ENCODE assay signal across 8 cellular contexts in the genomic region with DNA sequence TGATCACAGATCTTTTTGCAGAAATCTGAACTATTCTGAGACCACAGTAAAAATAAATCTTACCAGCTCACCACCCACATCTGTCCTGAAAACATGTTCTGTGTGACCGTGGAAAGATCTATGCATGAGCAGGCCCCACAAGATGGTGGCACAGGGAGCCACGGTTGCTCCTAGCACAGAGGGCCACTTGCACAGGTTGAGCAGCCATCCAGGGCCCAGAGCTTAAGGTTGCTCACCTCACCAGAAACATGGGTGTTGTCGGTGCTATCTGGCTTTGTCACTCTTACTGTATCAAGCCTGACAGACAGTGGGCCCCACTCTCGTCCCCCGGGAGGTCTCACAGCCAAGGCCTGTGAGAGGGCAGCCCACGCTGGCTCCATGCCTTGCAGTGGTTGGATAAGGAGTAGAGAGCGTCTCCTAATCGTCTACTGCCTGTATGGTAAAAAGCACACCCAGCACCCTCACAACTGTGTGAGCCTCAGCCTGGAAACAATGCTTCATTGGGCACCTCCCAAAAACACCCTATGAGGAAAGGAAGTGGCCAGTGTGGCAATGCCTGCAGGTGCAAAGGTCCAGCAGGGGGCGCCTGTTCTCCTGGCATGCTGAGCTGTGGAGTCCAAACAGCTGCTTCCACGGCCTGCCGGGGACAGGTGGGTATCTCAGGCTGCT. TPM values are rescaled to one million over a fixed set of nuclear protein-coding genes. Genes with fewer than 3 reads are reported as not detected.
A peak's percentile ranks its signal among the peaks of the same experiment; 100 is the strongest.
DNase-seq lines count a peak whose midpoint lies in the region; ATAC-seq and TF ChIP-seq lines count a peak whose summit lies in the region.

No MANE protein-coding gene starts in this region.

- TF ChIP-seq CTCF in astrocyte of the cerebellum (IDR thresholded peaks at IDR 0.05; ENCODE audit: low read depth, low read length, missing control alignments): peak; percentile 83

- no peak overlapping the region for H3K9ac ChIP-seq in BLaER1 treated with 17β-estradiol and CSF1 and Interleukin-3, amounts not matched to agents 10 nM and 100 nM

- ATAC-seq in GM19395 (IDR thresholded peaks at IDR 0.05; ENCODE audit: unreplicated experiment): peak; percentile 84

- peaks cover 0 to 11% (median 0%) of the 10 kb centered on the region in 11 experiments; a peak in 1 of 22 replicates for H3K9me3 ChIP-seq in BLaER1 treated with 17β-estradiol and CSF1 and Interleukin-3, amounts not matched to agents 10 nM and 100 nM (replicated peaks in 1 of 11)

- no peak overlapping the region for H3K4me3 ChIP-seq in BLaER1 treated with 17β-estradiol and CSF1 and Interleukin-3, amounts not matched to agents 10 nM and 100 nM
- H3K4me3 ChIP-seq in astrocyte of the cerebellum (ENCODE audit: low read depth, low read length): no peak overlapping the region

- H3K36me3 ChIP-seq in BLaER1 treated with 17β-estradiol and CSF1 and Interleukin-3, amounts not matched to agents 10 nM and 100 nM: peaks cover 86 to 99% (median 93%) of the 10 kb centered on the region in 11 experiments

- in situ Hi-C loops in astrocyte of the cerebellum (cut with HindIII; ENCODE audit: low sequenced_read_pairs): no loop called here

- DNase-seq in M059J (ENCODE audit: low read depth): peak; percentile 68
- peak; percentile 10 to 79 (median 58) for DNase-seq in T-helper 2 cell
- no peak for DNase-seq in astrocyte of the cerebellum (ENCODE audit: low read depth)
- peak; percentile 64 for DNase-seq in iPS DF 4.7 (ENCODE audit: extremely low read depth, low spot score)
- peak; percentile 88 for DNase-seq in stimulated activated CD4-positive, alpha-beta T cell treated with anti-CD3 and anti-CD28 coated beads, Interleukin-15, amount 100 ng/mL, for 24 hours
- no peak for DNase-seq in NCI-H128 (lab: John Stamatoyannopoulos, UW; ENCODE audit: unreplicated experiment)

- peaks cover 0 to 18% (median 10%) of the 10 kb centered on the region in 10 experiments; a peak in 16 of 20 replicates for H3K4me1 ChIP-seq in BLaER1 treated with 17β-estradiol and CSF1 and Interleukin-3, amounts not matched to agents 10 nM and 100 nM

- H3K27me3 ChIP-seq in BLaER1 treated with 17β-estradiol and CSF1 and Interleukin-3, amounts not matched to agents 10 nM and 100 nM: no peaks in the 10 kb centered on the region

- H3K27ac ChIP-seq in BLaER1 treated with 17β-estradiol and CSF1 and Interleukin-3, amounts not matched to agents 10 nM and 100 nM: peak overlapping the region in 6 of 11 experiments; percentile 22 to 55 (median 34); a peak in 7 of 22 replicates

- peak overlapping the region in 5 of 11 experiments; percentile 3 to 38 (median 20); a peak in 7 of 22 replicates for H3K4me2 ChIP-seq in BLaER1 treated with 17β-estradiol and CSF1 and Interleukin-3, amounts not matched to agents 10 nM and 100 nM

- peaks cover 56 to 90% (median 87%) of the 10 kb centered on the region in 11 experiments for H4K20me1 ChIP-seq in BLaER1 treated with 17β-estradiol and CSF1 and Interleukin-3, amounts not matched to agents 10 nM and 100 nM

RNA-seq across cellular contexts. Expression of a gene that starts 19.6 kb away (rescaled TPM):
- 207 and 350 TPM in 2 replicates for total RNA-seq in M059J (2014; rRNA removed; shearing (Covaris generic))

RNA-seq across cellular contexts. Expression of a gene that starts 49.4 kb away (rescaled TPM):
- total RNA-seq in M059J (2014; rRNA removed; shearing (Covaris generic)): 32.9 and 48.9 TPM in 2 replicates

Comparison
In these comparisons a context has a peak if more than half of its experiments do, and no peak if none do; other contexts are left out.
1. DNase-seq: peak in M059J (single experiment), T-helper 2 cell (5 of 5), iPS DF 4.7 (single experiment) and stimulated activated CD4-positive, alpha-beta T cell treated with anti-CD3 and anti-CD28 coated beads, Interleukin-15, amount 100 ng/mL, for 24 hours (single experiment); none in astrocyte of the cerebellum (single experiment) and NCI-H128 (single experiment).